In the genomic region with DNA sequence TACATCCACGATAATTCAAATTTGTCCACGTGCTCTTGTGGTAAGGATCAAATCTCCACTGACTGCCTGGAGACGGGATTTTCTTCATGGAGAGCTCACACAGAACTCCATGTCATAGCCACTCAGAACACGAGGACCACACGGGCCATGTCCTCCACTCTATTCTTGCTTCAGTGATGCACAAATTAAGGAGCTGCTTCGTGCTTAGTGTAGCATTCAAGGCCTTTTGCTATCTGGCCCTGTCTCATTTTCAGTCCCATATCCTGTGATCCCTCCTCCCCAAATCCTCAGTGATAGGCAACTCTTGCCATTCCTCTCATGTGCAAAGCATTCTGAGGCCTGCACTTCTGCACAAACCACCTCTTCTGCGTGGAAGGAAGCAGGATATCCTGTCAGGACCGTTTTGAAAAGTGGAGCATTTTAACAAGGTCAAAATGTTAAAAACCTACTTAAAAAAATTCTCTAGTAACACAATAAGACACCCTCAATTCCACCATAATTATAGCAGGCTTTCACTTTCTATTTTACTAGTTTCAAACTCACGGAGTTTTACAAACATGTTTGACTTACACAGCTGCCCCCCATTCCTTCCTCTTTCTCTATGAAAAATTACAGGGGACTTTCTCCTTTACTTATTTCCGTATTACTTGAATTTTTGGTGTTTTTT, we compare ENCODE assay signal across 8 cellular contexts. TPM values are rescaled to one million over a fixed set of nuclear protein-coding genes. Genes with fewer than 3 reads are reported as not detected.
DNase-seq lines count a peak whose midpoint lies in the region; ATAC-seq, FAIRE-seq and TF ChIP-seq lines count a peak whose summit lies in the region.

No MANE protein-coding gene starts in this region.

- DNase-seq in OCI-LY7 (ENCODE audit: low spot score) (peak; percentile 33), kidney (no peak), hypothalamus (lab: John Stamatoyannopoulos, UW) (no peak), GF-D8 (lab: John Stamatoyannopoulos, UW) (no peak), Calu3 (no peak), DMS153 treated with DMSO at 0.1 percent for 48 hours (lab: John Stamatoyannopoulos, UW; ENCODE audit: unreplicated experiment) (no peak)

- peak overlapping the region; percentile 94 for H2AFZ ChIP-seq in OCI-LY7 (ENCODE audit: low read length)

- BruUV-seq in OCI-LY7 (replicated peaks; lab: Mats Ljungman, UMichigan) (no TSS peak), Calu3 (replicated peaks; lab: Mats Ljungman, UMichigan) (no TSS peak)

- CTCF ChIA-PET in OCI-LY7 (lab: Charles Lee; ENCODE audit: unreplicated experiment), result no interaction called here
- CTCF ChIA-PET in Calu3 (lab: Charles Lee), result no interaction called here

- TF ChIP-seq CTCF in OCI-LY7 (conservative IDR thresholded peaks at IDR 0.05; ENCODE audit: low read length), result no peak
- TF ChIP-seq CTCF in kidney (IDR thresholded peaks at IDR 0.05; ENCODE audit: borderline replicate concordance, extremely low read depth, insufficient read depth), result no peak
- no peak for TF ChIP-seq CTCF in Calu3 (IDR thresholded peaks at IDR 0.05; ENCODE audit: unreplicated experiment)

- H3K27ac ChIP-seq in OCI-LY7 (ENCODE audit: low read depth, low read length, poor library complexity, severe bottlenecking), result peak overlapping the region; percentile 19
- peak overlapping the region; percentile 66 to 79 for H3K27ac ChIP-seq in kidney (ENCODE audit: low read depth in 2 of 2, low read length in 2 of 2)

- no peaks in the 10 kb centered on the region; the same call in 1 of the 2 replicates for H3K9me3 ChIP-seq in OCI-LY7 (ENCODE audit: low read length)
- H3K9me3 ChIP-seq in kidney (ENCODE audit: control insufficient read depth in 1 of 2, low read length in 2 of 2), result no peaks in the 10 kb centered on the region

- no peak overlapping the region for H3K4me3 Mint-ChIP-seq in Calu3 (ENCODE audit: low read depth, unreplicated experiment)

- no peaks in the 10 kb centered on the region for H3K9me2 ChIP-seq in OCI-LY7 (ENCODE audit: insufficient read depth, low read length)

- H3K27ac Mint-ChIP-seq in Calu3 (ENCODE audit: unreplicated experiment), result no peak overlapping the region

- H3K4me2 ChIP-seq in OCI-LY7 (ENCODE audit: low read length), result peak overlapping the region; percentile 63

- no peaks in the 10 kb centered on the region for H3K4me1 Mint-ChIP-seq in Calu3 (ENCODE audit: low read depth, unreplicated experiment)

- H3K4me3 ChIP-seq in OCI-LY7 (ENCODE audit: low read depth, low read length, poor library complexity, severe bottlenecking) (peak overlapping the region; percentile 28), kidney (ENCODE audit: low read length in 2 of 2) (no peak overlapping the region)

- peaks cover 37% of the 10 kb centered on the region for H3K27me3 Mint-ChIP-seq in Calu3 (ENCODE audit: unreplicated experiment)

- no peak for FAIRE-seq in kidney (lab: Jason Lieb, UNC)

- peaks cover 16% of the 10 kb centered on the region for H3K4me1 ChIP-seq in OCI-LY7 (ENCODE audit: insufficient read depth, low read length, poor library complexity, severe bottlenecking)
- peaks cover 3 to 4% of the 10 kb centered on the region in 2 donors for H3K4me1 ChIP-seq in kidney (ENCODE audit: control insufficient read depth in 1 of 2, insufficient read depth in 1 of 2, low read depth in 1 of 2, low read length in 2 of 2)

- intact Hi-C loops in OCI-LY7 (cut with micrococcal nuclease; ENCODE audit: unreplicated experiment) (no loop called here), kidney (cut with DNase I) (no loop called here), Calu3 (cut with micrococcal nuclease; ENCODE audit: unreplicated experiment) (no loop called here)

- H3K36me3 ChIP-seq in OCI-LY7 (ENCODE audit: insufficient read depth, low read length), result no peaks in the 10 kb centered on the region; the same call in 1 of the 2 replicates
- H3K36me3 ChIP-seq in kidney (ENCODE audit: control insufficient read depth in 1 of 2, insufficient read depth in 2 of 2, low read length in 2 of 2), result no peaks in the 10 kb centered on the region

- POLR2A ChIA-PET in OCI-LY7 (lab: Charles Lee), result interaction anchor here (0.7 kb wide), 1 partner anchor 219 kb away, joined by 3 read pairs; no protein-coding TSS in a partner anchor

- no peaks in the 10 kb centered on the region for H3K9me3 Mint-ChIP-seq in Calu3 (ENCODE audit: low read depth, unreplicated experiment)

- ATAC-seq in GM18868 (IDR thresholded peaks at IDR 0.05; ENCODE audit: unreplicated experiment) (peak; percentile 60), HG02642 (IDR thresholded peaks at IDR 0.05; ENCODE audit: poor library complexity, unreplicated experiment) (peak; percentile 53)

- H4K20me1 ChIP-seq in OCI-LY7 (ENCODE audit: insufficient read depth, low read length), result no peaks in the 10 kb centered on the region

- no peaks in the 10 kb centered on the region for H3K79me2 ChIP-seq in OCI-LY7 (ENCODE audit: insufficient read depth, low read depth, low read length)

- H3K9ac ChIP-seq in kidney (ENCODE audit: low read length in 2 of 2), result peak overlapping the region in 1 of 2 donors; percentile 16

- no peaks in the 10 kb centered on the region for H3K36me3 Mint-ChIP-seq in Calu3 (ENCODE audit: insufficient read depth, unreplicated experiment)

RNA-seq across cellular contexts. Expression of gene ST3GAL5, which starts 35.2 kb away (rescaled TPM):
- total RNA-seq in OCI-LY7 (2014; rRNA removed; shearing (Covaris generic)), result 6.1 and 7.4 TPM in 2 replicates
- 8.5 and 11.3 TPM in 2 replicates for total RNA-seq in OCI-LY7 (2022)
- total RNA-seq in kidney, result 14.6 TPM
- 7.0 TPM for polyA plus RNA-seq in kidney (ENCODE audit: insufficient read depth, low read depth, low replicate concordance)
- 3.5 and 3.8 TPM in 2 replicates for total RNA-seq in Calu3 (2022)
